8 cellular contexts compared by ENCODE assay signal in the genomic region with DNA sequence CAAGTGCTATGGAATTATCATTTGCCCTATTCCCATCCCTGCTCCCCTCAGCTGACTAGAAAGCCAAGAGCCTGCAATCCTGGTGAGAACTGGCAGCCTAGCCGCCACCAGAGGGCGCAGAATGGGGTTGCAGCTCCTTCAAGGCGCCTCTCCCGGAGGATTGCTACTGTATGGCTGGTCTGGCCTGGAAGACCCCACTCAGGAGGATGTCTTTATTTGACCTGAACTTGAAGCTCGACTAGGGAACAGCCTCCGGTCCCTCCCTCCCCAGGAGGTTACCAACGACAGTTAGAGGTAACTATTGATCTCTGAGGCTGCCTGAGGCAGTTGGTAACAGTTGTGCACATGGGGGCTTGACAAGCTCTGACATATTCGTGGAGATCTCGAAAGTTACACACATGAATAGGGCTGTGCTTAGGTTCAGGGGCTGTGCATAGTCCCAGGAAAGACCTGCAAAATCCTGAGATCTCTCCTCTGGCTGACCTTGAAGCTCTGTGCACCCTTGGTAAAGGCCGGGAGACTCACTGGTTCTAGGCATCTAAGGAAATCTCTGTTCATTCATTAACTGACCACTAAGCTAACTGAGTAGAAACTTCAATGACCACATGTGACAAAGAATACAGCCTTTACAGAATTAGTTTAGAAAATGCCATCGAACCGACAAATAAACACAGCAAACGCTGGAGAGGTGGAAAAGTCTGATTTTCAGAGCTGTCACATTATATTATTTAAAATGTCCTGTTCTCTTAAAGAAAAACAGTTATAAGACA.
A peak's percentile ranks its signal among the peaks of the same experiment; 100 is the strongest.
DNase-seq lines count a peak whose midpoint lies in the region; TF ChIP-seq lines count a peak whose summit lies in the region.
"Had no signal": no experiment of that assay in that cellular context is flagged by ENCODE, and none has a peak within 500 bp of the region (broad histone marks: within the 10 kb centered on the region; RNA-seq: fewer than 3 reads in every experiment).

No MANE protein-coding gene starts in this region.

- H3K27ac ChIP-seq in spleen = no peak overlapping the region
- H3K27ac ChIP-seq: skin epidermis had no signal

- no peak for TF ChIP-seq POLR2A in spleen (IDR thresholded peaks at IDR 0.05)

- WGBS in spleen, 5 donors = 44 to 52% (median 47%) methylated on average over 11 to 13 of the region's 13 CpGs

- intact Hi-C loops in spleen (cut with DNase I; ENCODE audit: low total_unique reads) = loop anchor here (10.0 kb wide), 1 partner anchor 313 kb away; no protein-coding TSS in a partner anchor

- peaks cover 0 to 6% (median 2%) of the 10 kb centered on the region in 8 donors for H3K9me3 ChIP-seq in spleen

- peaks cover 0 to 6% (median 2%) of the 10 kb centered on the region in 6 donors for H3K4me1 ChIP-seq in spleen

- peak; percentile 38 for DNase-seq in H7
- DNase-seq in LoVo (ENCODE audit: low spot score) = peak; percentile 85
- peak in 4 of 5 experiments; percentile 10 to 51 (median 40) for DNase-seq in T-helper 2 cell
- peak; percentile 77 for DNase-seq in astrocyte of the hippocampus (ENCODE audit: low read depth, low spot score)
- DNase-seq in iPS DF 19.7 (ENCODE audit: low read depth, low spot score) = peak; percentile 56
- DNase-seq in spleen = peak; percentile 88

- no peaks in the 10 kb centered on the region for H3K36me3 ChIP-seq in H7 (replicated peaks; ENCODE audit: control insufficient read depth, insufficient read depth, low read length)
- no peaks in the 10 kb centered on the region for H3K36me3 ChIP-seq in spleen

- H3K4me3 ChIP-seq in H7 (ENCODE audit: insufficient read depth, low read depth, low read length) (no peak overlapping the region), spleen (no peak overlapping the region)
- H3K4me3 ChIP-seq: skin epidermis had no signal

- H3K27me3 ChIP-seq in H7 (ENCODE audit: control insufficient read depth, insufficient read depth, low read length) (no peaks in the 10 kb centered on the region), spleen (replicated peaks in 1 of 7) (no peaks in the 10 kb centered on the region)

- TF ChIP-seq CTCF in GM12874 (IDR thresholded peaks at IDR 0.05; ENCODE audit: insufficient read depth, low read depth, low read length) = peak; percentile 95
- TF ChIP-seq CTCF in spleen (IDR thresholded peaks at IDR 0.05 in 8 of 11, conservative IDR thresholded peaks at IDR 0.05 in 3 of 11) = peak in 10 of 11 experiments; percentile 30 to 88 (median 74)

Comparison
In these comparisons a context has a peak if more than half of its experiments do, and no peak if none do; other contexts are left out.
1. DNase-seq: peak in every context shown above with its lines; median percentile 88 in spleen; 85 in LoVo; 77 in astrocyte of the hippocampus; 56 in iPS DF 19.7; 40 in T-helper 2 cell; 38 in H7.